In the genomic region with DNA sequence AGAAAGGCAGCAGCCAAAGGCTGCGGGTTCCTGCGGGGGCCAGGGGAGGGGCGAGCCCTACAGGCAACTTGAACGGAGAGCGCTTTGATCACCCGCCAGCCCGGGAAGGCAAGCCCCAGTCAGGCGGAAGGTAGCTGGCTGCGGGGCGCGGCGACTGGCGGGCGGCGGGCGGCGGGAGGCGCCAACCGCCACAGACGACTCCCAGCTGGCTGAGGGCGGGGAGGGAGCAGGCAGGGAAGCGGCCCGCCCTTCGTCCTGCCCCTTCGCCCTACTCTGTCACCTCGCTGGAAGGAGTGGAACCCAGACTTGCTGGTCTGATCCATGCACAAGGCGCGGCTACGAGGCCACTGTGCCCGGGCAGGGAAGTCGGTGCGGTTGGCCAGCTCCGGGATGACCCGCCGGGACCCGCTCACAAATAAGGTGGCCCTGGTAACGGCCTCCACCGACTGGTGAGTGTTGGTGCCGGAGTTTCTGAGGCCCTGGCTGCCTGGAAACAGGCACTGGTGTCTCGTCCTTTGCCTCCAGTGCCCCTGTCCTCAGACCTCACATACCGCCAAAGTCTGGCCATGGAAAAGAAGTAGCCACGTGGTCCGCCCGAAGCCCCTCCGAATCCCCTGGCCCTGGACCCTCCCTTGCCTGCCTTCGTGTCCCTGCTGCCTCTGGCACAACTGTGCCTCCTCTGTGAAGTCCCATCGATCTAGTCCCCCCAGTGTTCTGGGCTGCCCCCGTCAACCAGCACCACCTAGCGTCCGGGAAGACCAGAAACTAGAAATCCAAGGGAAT, we compare ENCODE assay signal across 8 cellular contexts. TPM values are rescaled to one million over a fixed set of nuclear protein-coding genes. Genes with fewer than 3 reads are reported as not detected.
DNase-seq lines count a peak whose midpoint lies in the region; ATAC-seq, FAIRE-seq and TF ChIP-seq lines count a peak whose summit lies in the region.
"Not testable (repeated sequence)": the region's sequence is repeated elsewhere in the genome, so short reads cannot be mapped to it uniquely, and the experiment has no call there.

No MANE protein-coding gene starts in this region.

- peak overlapping the region; percentile 57 for H3K27ac ChIP-seq in HepG2 (ENCODE audit: extremely low read length, insufficient read depth, low read length)

- not testable (repeated sequence) for H3K27me3 ChIP-seq in HepG2 (ENCODE audit: control insufficient read depth in 1 of 2, insufficient read depth in 2 of 2, low read length in 2 of 2)

- FAIRE-seq in HTR-8/SVneo (lab: Jason Lieb, UNC), result not testable (repeated sequence)
- FAIRE-seq in HepG2 (lab: Jason Lieb, UNC), result peak; percentile 18

- peak; percentile 70 to 84 for TF ChIP-seq POLR2A in HepG2 (IDR thresholded peaks at IDR 0.05; ENCODE audit: insufficient read depth in 1 of 2, low read depth in 2 of 2, low read length in 2 of 2)

- H3K4me1 Mint-ChIP-seq in CD14-positive monocyte, result peaks cover 61% of the 10 kb centered on the region
- peaks cover 14% of the 10 kb centered on the region for H3K4me1 Mint-ChIP-seq in activated CD4-positive, alpha-beta memory T cell treated with anti-CD3 and anti-CD28 coated beads, Interleukin-2, amount 10 ng/mL, durations not matched to agents 7 days and 5 days

- in situ Hi-C loops in HepG2 (cut with HindIII; ENCODE audit: extremely low pct_ligation_motif_present, low pct_unique_long_range_greater_than_20kb), result loop anchor here (10.0 kb wide), 1 partner anchor 52 kb away; the partner anchor contains the start of gene DHRS4L2

- peak overlapping the region; percentile 31 to 68 (median 62); a peak in 5 of 6 replicates for H3K4me3 ChIP-seq in HepG2 (replicated peaks in 1 of 3; ENCODE audit: insufficient read depth in 1 of 3, low read depth in 2 of 3, low read length in 3 of 3)

- not testable (repeated sequence) for H3K79me2 ChIP-seq in HepG2 (ENCODE audit: insufficient read depth, low read length)

- H3K36me3 Mint-ChIP-seq in CD14-positive monocyte; activated CD4-positive, alpha-beta memory T cell treated with anti-CD3 and anti-CD28 coated beads, Interleukin-2, amount 10 ng/mL, durations not matched to agents 7 days and 5 days (ENCODE audit: low read depth): not testable (repeated sequence)

- CTCF ChIA-PET in activated CD4-positive, alpha-beta memory T cell treated with anti-CD3 and anti-CD28 coated beads, Interleukin-2, amount 10 ng/mL, durations not matched to agents 7 days and 5 days (lab: Charles Lee), result interaction anchor here (0.6 to 1.2 kb wide), 8 partner anchors 10 to 800 kb away, joined by 3 to 6 read pairs (median 4); partner anchors contain the start of genes CARMIL3 and IRF9
- CTCF ChIA-PET in HepG2 (lab: Yijun Ruan, JAX; ENCODE audit: low intra/inter-chr PET ratio, low total read pairs), result interaction anchor here (0.8 to 4.0 kb wide), 2 partner anchors 23 to 54 kb away, joined by 4 to 85 read pairs; no protein-coding TSS in a partner anchor

- not testable (repeated sequence) for H3K36me3 ChIP-seq in HepG2 (replicated peaks in 1 of 2; ENCODE audit: control insufficient read depth in 1 of 2, insufficient read depth in 2 of 2, low read length in 2 of 2)

- 63% methylated on average over 50 of the region's 50 CpGs for WGBS in HepG2 (ENCODE audit: low lambda C conversion rate)

- H3K4me3 Mint-ChIP-seq in CD14-positive monocyte, result peak overlapping the region; percentile 99 to 100
- peak overlapping the region; percentile 97 for H3K4me3 Mint-ChIP-seq in activated CD4-positive, alpha-beta memory T cell treated with anti-CD3 and anti-CD28 coated beads, Interleukin-2, amount 10 ng/mL, durations not matched to agents 7 days and 5 days

- TF ChIP-seq RAD21 in HepG2 (CRISPR knock-in tag; IDR thresholded peaks at IDR 0.05), result peak; percentile 87

- peak in 1 of 2 experiments; percentile 46; a peak in 1 of 4 replicates for TF ChIP-seq EP300 in HepG2 (IDR thresholded peaks at IDR 0.05; ENCODE audit: low read depth in 2 of 2, low read length in 2 of 2)
- TF ChIP-seq EP300 in HepG2 (CRISPR knock-in tag; IDR thresholded peaks at IDR 0.05; ENCODE audit: borderline replicate concordance), result not testable (repeated sequence)

- peaks cover 43% of the 10 kb centered on the region for H3K4me1 ChIP-seq in HepG2 (ENCODE audit: insufficient read depth, low read length)

- H3K27me3 Mint-ChIP-seq in CD14-positive monocyte (ENCODE audit: low read depth in 3 of 3); activated CD4-positive, alpha-beta memory T cell treated with anti-CD3 and anti-CD28 coated beads, Interleukin-2, amount 10 ng/mL, durations not matched to agents 7 days and 5 days: not testable (repeated sequence)

- peaks cover 0 to 11% (median 5%) of the 10 kb centered on the region in 7 donors for H3K9me3 Mint-ChIP-seq in CD14-positive monocyte
- H3K9me3 Mint-ChIP-seq in activated CD4-positive, alpha-beta memory T cell treated with anti-CD3 and anti-CD28 coated beads, Interleukin-2, amount 10 ng/mL, durations not matched to agents 7 days and 5 days, result peaks cover 15% of the 10 kb centered on the region

- TSS peak; percentile 65 for BruUV-seq in HepG2 (replicated peaks; lab: Mats Ljungman, UMichigan)

- peak overlapping the region; percentile 51 for H3K9ac ChIP-seq in HepG2 (ENCODE audit: insufficient read depth, low read depth, low read length)

- ATAC-seq in GM19455 (IDR thresholded peaks at IDR 0.05; ENCODE audit: unreplicated experiment) (peak; percentile 67), HepG2 (peak; percentile 78)

- peak overlapping the region; percentile 81 to 95 (median 90) for H3K27ac Mint-ChIP-seq in CD14-positive monocyte
- H3K27ac Mint-ChIP-seq in activated CD4-positive, alpha-beta memory T cell treated with anti-CD3 and anti-CD28 coated beads, Interleukin-2, amount 10 ng/mL, durations not matched to agents 7 days and 5 days, result peak overlapping the region; percentile 80

- H3K9me3 ChIP-seq in HepG2 (ENCODE audit: low read length), result peaks cover 11% of the 10 kb centered on the region

- not testable (repeated sequence) for H2AFZ ChIP-seq in HepG2 (ENCODE audit: low read length)

- POLR2A ChIA-PET in activated CD4-positive, alpha-beta memory T cell treated with anti-CD3 and anti-CD28 coated beads, Interleukin-2, amount 10 ng/mL, durations not matched to agents 7 days and 5 days (lab: Charles Lee), result interaction anchor here (1.1 to 1.5 kb wide), 3 partner anchors 45 to 78 kb away, joined by 3 to 5 read pairs (median 5); partner anchors contain the start of genes DCAF11 and NRL
- POLR2A ChIA-PET in HepG2 (lab: Yijun Ruan, JAX), result interaction anchor here (0.6 to 1.1 kb wide), 5 partner anchors 52 to 78 kb away, joined by 3 to 8 read pairs (median 3); partner anchors contain the start of genes DCAF11, NRL and PCK2

- TF ChIP-seq CTCF in CD14-positive monocyte (IDR thresholded peaks at IDR 0.05) (peak; percentile 77), HepG2 (CRISPR knock-in tag; IDR thresholded peaks at IDR 0.05) (peak; percentile 98)

- H3K4me2 ChIP-seq in HepG2 (ENCODE audit: low read depth, low read length), result peak overlapping the region; percentile 77

- intact Hi-C loops in CD14-positive monocyte (cut with micrococcal nuclease), result not testable (repeated sequence)
- intact Hi-C loops in HepG2 (cut with micrococcal nuclease; ENCODE audit: unreplicated experiment), result loop anchor here (1.0 to 10.0 kb wide), 4 partner anchors 22 to 312 kb away; no protein-coding TSS in a partner anchor

- DNase-seq in CD14-positive monocyte (ENCODE audit: low spot score) (peak; percentile 48), HTR-8/SVneo (ENCODE audit: insufficient read length, low spot score) (peak; percentile 66), NCI-H82 (lab: John Stamatoyannopoulos, UW) (peak; percentile 81), ecto neural progenitor cell (ENCODE audit: low spot score) (peak; percentile 83), HepG2 (ENCODE audit: low spot score) (peak; percentile 80)
- peak; percentile 72 for DNase-seq in activated CD4-positive, alpha-beta memory T cell treated with anti-CD3 and anti-CD28 coated beads, Interleukin-2, amount 10 ng/mL, durations not matched to agents 7 days and 5 days
- DNase-seq in stimulated activated CD4-positive, alpha-beta T cell treated with anti-CD3 and anti-CD28 coated beads, Interleukin-1b, Interleukin-23, amount 100 ng/mL, for 4 hours (ENCODE audit: low read depth in 2 of 2), result peak; percentile 53 to 56

- not testable (repeated sequence) for H4K20me1 ChIP-seq in HepG2 (ENCODE audit: insufficient read depth, low read length)

RNA-seq across cellular contexts. Expression of gene CARMIL3, which starts 15.4 kb away (rescaled TPM):
- polyA plus RNA-seq in CD14-positive monocyte, result not detected
- total RNA-seq in activated CD4-positive, alpha-beta memory T cell treated with anti-CD3 and anti-CD28 coated beads, Interleukin-2, amount 10 ng/mL, durations not matched to agents 7 days and 5 days, result 1 to 10 TPM; 3.7 to 4.2 TPM
- total RNA-seq in HepG2 (2016; rRNA removed; fragmentation: Illumina TruSeq; extraction: Trizol), result 0.13 and 0.27 TPM in 2 replicates
- 0.18 TPM in 1 of 2 replicates, not detected in the other for total RNA-seq in HepG2 (2016; cell fraction: cytosol; rRNA removed; fragmentation: Illumina TruSeq; extraction: Trizol; ENCODE audit: low read depth)
- total RNA-seq in HepG2 (2016; cell fraction: insoluble cytoplasmic fraction; rRNA removed; fragmentation: Illumina TruSeq; extraction: Trizol), result 0.12 and 0.41 TPM in 2 replicates
- 0.03 and 0.15 TPM in 2 replicates for total RNA-seq in HepG2 (2016; cell fraction: membrane; rRNA removed; fragmentation: Illumina TruSeq; extraction: Trizol)
- 0.47 and 0.65 TPM in 2 replicates for total RNA-seq in HepG2 (2016; cell fraction: nucleus; rRNA removed; fragmentation: Illumina TruSeq; extraction: Trizol)
- polyA plus RNA-seq in HepG2 (2011; rRNA removed), result 0.55 and 0.85 TPM in 2 replicates
- polyA plus RNA-seq in HepG2 (2011; cell fraction: cytosol; rRNA removed), result 0.13 and 0.21 TPM in 2 replicates
- polyA plus RNA-seq in HepG2 (2011; cell fraction: nucleus; rRNA removed), result 7.7 and 8.1 TPM in 2 replicates
- 0.16 and 0.34 TPM in 2 replicates for polyA plus RNA-seq in HepG2 (2012)
- polyA plus RNA-seq in HepG2 (2016; cell fraction: cytosol; fragmentation: Illumina TruSeq; extraction: Trizol; ENCODE audit: low read depth), result 0.03 TPM in 2 replicates
- 0.19 and 0.23 TPM in 2 replicates for polyA plus RNA-seq in HepG2 (2016; cell fraction: insoluble cytoplasmic fraction; fragmentation: Illumina TruSeq; extraction: Trizol; ENCODE audit: low read depth)
- polyA plus RNA-seq in HepG2 (2016; cell fraction: membrane; fragmentation: Illumina TruSeq; extraction: Trizol; ENCODE audit: low read depth), result 0.05 TPM in 2 replicates
- 1.6 and 2.9 TPM in 2 replicates for polyA plus RNA-seq in HepG2 (2016; cell fraction: nucleus; fragmentation: Illumina TruSeq; extraction: Trizol; ENCODE audit: insufficient read depth, low read depth)
- polyA minus RNA-seq in HepG2 (2011; rRNA and poly(A)+ RNA removed; ENCODE audit: low replicate concordance), result 0.14 and 3.1 TPM in 2 replicates
- polyA minus RNA-seq in HepG2 (2011; cell fraction: cytosol; rRNA and poly(A)+ RNA removed), result 0.20 and 0.44 TPM in 2 replicates
- polyA minus RNA-seq in HepG2 (2011; cell fraction: nucleus; rRNA and poly(A)+ RNA removed), result 0.77 and 2.9 TPM in 2 replicates

RNA-seq across cellular contexts. Expression of gene CPNE6, which starts 35.0 kb away (rescaled TPM):
- polyA plus RNA-seq in CD14-positive monocyte (not detected), HepG2 (2011; rRNA removed) (0.03 TPM in 1 of 2 replicates, not detected in the other)
- total RNA-seq in activated CD4-positive, alpha-beta memory T cell treated with anti-CD3 and anti-CD28 coated beads, Interleukin-2, amount 10 ng/mL, durations not matched to agents 7 days and 5 days, result not detected
- total RNA-seq in HepG2 (2016; rRNA removed; fragmentation: Illumina TruSeq; extraction: Trizol), result not detected in 2 replicates
- not detected in 2 replicates for total RNA-seq in HepG2 (2016; cell fraction: cytosol; rRNA removed; fragmentation: Illumina TruSeq; extraction: Trizol; ENCODE audit: low read depth)
- total RNA-seq in HepG2 (2016; cell fraction: insoluble cytoplasmic fraction; rRNA removed; fragmentation: Illumina TruSeq; extraction: Trizol), result not detected in 2 replicates
- not detected in 2 replicates for total RNA-seq in HepG2 (2016; cell fraction: membrane; rRNA removed; fragmentation: Illumina TruSeq; extraction: Trizol)
- not detected in 2 replicates for total RNA-seq in HepG2 (2016; cell fraction: nucleus; rRNA removed; fragmentation: Illumina TruSeq; extraction: Trizol)
- not detected in 2 replicates for polyA plus RNA-seq in HepG2 (2011; cell fraction: cytosol; rRNA removed)
- polyA plus RNA-seq in HepG2 (2011; cell fraction: nucleus; rRNA removed), result 0.06 and 0.16 TPM in 2 replicates
- 0.05 TPM in 1 of 2 replicates, not detected in the other for polyA plus RNA-seq in HepG2 (2012)
- polyA plus RNA-seq in HepG2 (2016; cell fraction: cytosol; fragmentation: Illumina TruSeq; extraction: Trizol; ENCODE audit: low read depth), result not detected in 2 replicates
- polyA plus RNA-seq in HepG2 (2016; cell fraction: insoluble cytoplasmic fraction; fragmentation: Illumina TruSeq; extraction: Trizol; ENCODE audit: low read depth), result not detected in 2 replicates
- polyA plus RNA-seq in HepG2 (2016; cell fraction: membrane; fragmentation: Illumina TruSeq; extraction: Trizol; ENCODE audit: low read depth), result not detected in 2 replicates
- not detected in 2 replicates for polyA plus RNA-seq in HepG2 (2016; cell fraction: nucleus; fragmentation: Illumina TruSeq; extraction: Trizol; ENCODE audit: insufficient read depth, low read depth)
- polyA minus RNA-seq in HepG2 (2011; rRNA and poly(A)+ RNA removed; ENCODE audit: low replicate concordance), result 0.16 TPM in 1 of 2 replicates, not detected in the other
- not detected in 2 replicates for polyA minus RNA-seq in HepG2 (2011; cell fraction: cytosol; rRNA and poly(A)+ RNA removed)
- polyA minus RNA-seq in HepG2 (2011; cell fraction: nucleus; rRNA and poly(A)+ RNA removed), result not detected in 2 replicates

RNA-seq across cellular contexts. Expression of gene DHRS4L2, which starts 47.6 kb away (rescaled TPM):
- polyA plus RNA-seq in CD14-positive monocyte (10 to 100 TPM; 42.6 to 46.6 TPM), HepG2 (2011; rRNA removed) (24.7 and 24.8 TPM in 2 replicates)
- total RNA-seq in activated CD4-positive, alpha-beta memory T cell treated with anti-CD3 and anti-CD28 coated beads, Interleukin-2, amount 10 ng/mL, durations not matched to agents 7 days and 5 days, result 10 to 100 TPM; 18.3 to 20.2 TPM
- 38.2 and 40.0 TPM in 2 replicates for total RNA-seq in HepG2 (2016; rRNA removed; fragmentation: Illumina TruSeq; extraction: Trizol)
- 10.7 and 12.6 TPM in 2 replicates for total RNA-seq in HepG2 (2016; cell fraction: cytosol; rRNA removed; fragmentation: Illumina TruSeq; extraction: Trizol; ENCODE audit: low read depth)
- 37.5 and 39.4 TPM in 2 replicates for total RNA-seq in HepG2 (2016; cell fraction: insoluble cytoplasmic fraction; rRNA removed; fragmentation: Illumina TruSeq; extraction: Trizol)
- total RNA-seq in HepG2 (2016; cell fraction: membrane; rRNA removed; fragmentation: Illumina TruSeq; extraction: Trizol), result 19.6 and 20.4 TPM in 2 replicates
- 18.4 and 18.8 TPM in 2 replicates for total RNA-seq in HepG2 (2016; cell fraction: nucleus; rRNA removed; fragmentation: Illumina TruSeq; extraction: Trizol)
- polyA plus RNA-seq in HepG2 (2011; cell fraction: cytosol; rRNA removed), result 15.5 and 22.3 TPM in 2 replicates
- 19.3 and 24.1 TPM in 2 replicates for polyA plus RNA-seq in HepG2 (2011; cell fraction: nucleus; rRNA removed)
- 25.5 and 32.5 TPM in 2 replicates for polyA plus RNA-seq in HepG2 (2012)
- 12.3 and 12.4 TPM in 2 replicates for polyA plus RNA-seq in HepG2 (2016; cell fraction: cytosol; fragmentation: Illumina TruSeq; extraction: Trizol; ENCODE audit: low read depth)
- 50.1 and 54.3 TPM in 2 replicates for polyA plus RNA-seq in HepG2 (2016; cell fraction: insoluble cytoplasmic fraction; fragmentation: Illumina TruSeq; extraction: Trizol; ENCODE audit: low read depth)
- polyA plus RNA-seq in HepG2 (2016; cell fraction: membrane; fragmentation: Illumina TruSeq; extraction: Trizol; ENCODE audit: low read depth), result 19.3 and 20.8 TPM in 2 replicates
- polyA plus RNA-seq in HepG2 (2016; cell fraction: nucleus; fragmentation: Illumina TruSeq; extraction: Trizol; ENCODE audit: insufficient read depth, low read depth), result 39.6 and 44.6 TPM in 2 replicates
- 7.3 and 27.3 TPM in 2 replicates for polyA minus RNA-seq in HepG2 (2011; rRNA and poly(A)+ RNA removed; ENCODE audit: low replicate concordance)
- 10.4 and 11.1 TPM in 2 replicates for polyA minus RNA-seq in HepG2 (2011; cell fraction: cytosol; rRNA and poly(A)+ RNA removed)
- polyA minus RNA-seq in HepG2 (2011; cell fraction: nucleus; rRNA and poly(A)+ RNA removed), result 10.9 and 11.7 TPM in 2 replicates

RNA-seq across cellular contexts. Expression of gene PCK2, which starts 57.7 kb away (rescaled TPM):
- polyA plus RNA-seq in CD14-positive monocyte, result 10 to 100 TPM; 29.9 to 34.2 TPM
- 10 to 100 TPM; 88.5 to 90.6 TPM for total RNA-seq in activated CD4-positive, alpha-beta memory T cell treated with anti-CD3 and anti-CD28 coated beads, Interleukin-2, amount 10 ng/mL, durations not matched to agents 7 days and 5 days
- total RNA-seq in HepG2 (2016; rRNA removed; fragmentation: Illumina TruSeq; extraction: Trizol), result 118 and 129 TPM in 2 replicates
- 29.7 and 32.7 TPM in 2 replicates for total RNA-seq in HepG2 (2016; cell fraction: cytosol; rRNA removed; fragmentation: Illumina TruSeq; extraction: Trizol; ENCODE audit: low read depth)
- total RNA-seq in HepG2 (2016; cell fraction: insoluble cytoplasmic fraction; rRNA removed; fragmentation: Illumina TruSeq; extraction: Trizol), result 112 and 129 TPM in 2 replicates
- 38.2 and 39.1 TPM in 2 replicates for total RNA-seq in HepG2 (2016; cell fraction: membrane; rRNA removed; fragmentation: Illumina TruSeq; extraction: Trizol)
- total RNA-seq in HepG2 (2016; cell fraction: nucleus; rRNA removed; fragmentation: Illumina TruSeq; extraction: Trizol), result 96.7 and 121 TPM in 2 replicates
- 272 and 316 TPM in 2 replicates for polyA plus RNA-seq in HepG2 (2011; rRNA removed)
- 238 and 309 TPM in 2 replicates for polyA plus RNA-seq in HepG2 (2011; cell fraction: cytosol; rRNA removed)
- polyA plus RNA-seq in HepG2 (2011; cell fraction: nucleus; rRNA removed), result 309 TPM in 2 replicates
- 216 and 286 TPM in 2 replicates for polyA plus RNA-seq in HepG2 (2012)
- 19.2 and 20.8 TPM in 2 replicates for polyA plus RNA-seq in HepG2 (2016; cell fraction: cytosol; fragmentation: Illumina TruSeq; extraction: Trizol; ENCODE audit: low read depth)
- polyA plus RNA-seq in HepG2 (2016; cell fraction: insoluble cytoplasmic fraction; fragmentation: Illumina TruSeq; extraction: Trizol; ENCODE audit: low read depth), result 122 and 140 TPM in 2 replicates
- polyA plus RNA-seq in HepG2 (2016; cell fraction: membrane; fragmentation: Illumina TruSeq; extraction: Trizol; ENCODE audit: low read depth), result 27.1 and 31.0 TPM in 2 replicates
- 172 and 175 TPM in 2 replicates for polyA plus RNA-seq in HepG2 (2016; cell fraction: nucleus; fragmentation: Illumina TruSeq; extraction: Trizol; ENCODE audit: insufficient read depth, low read depth)
- 87.1 and 691 TPM in 2 replicates for polyA minus RNA-seq in HepG2 (2011; rRNA and poly(A)+ RNA removed; ENCODE audit: low replicate concordance)
- polyA minus RNA-seq in HepG2 (2011; cell fraction: cytosol; rRNA and poly(A)+ RNA removed), result 204 and 209 TPM in 2 replicates
- polyA minus RNA-seq in HepG2 (2011; cell fraction: nucleus; rRNA and poly(A)+ RNA removed), result 128 and 158 TPM in 2 replicates

Comparison
In these comparisons a context has a peak if more than half of its experiments do, and no peak if none do; other contexts are left out.
1. Peak in every context shown above with its lines: DNase-seq, ATAC-seq, H3K4me3 ChIP-seq and H3K27ac ChIP-seq.